8 cellular contexts compared by ENCODE assay signal in the genomic region with DNA sequence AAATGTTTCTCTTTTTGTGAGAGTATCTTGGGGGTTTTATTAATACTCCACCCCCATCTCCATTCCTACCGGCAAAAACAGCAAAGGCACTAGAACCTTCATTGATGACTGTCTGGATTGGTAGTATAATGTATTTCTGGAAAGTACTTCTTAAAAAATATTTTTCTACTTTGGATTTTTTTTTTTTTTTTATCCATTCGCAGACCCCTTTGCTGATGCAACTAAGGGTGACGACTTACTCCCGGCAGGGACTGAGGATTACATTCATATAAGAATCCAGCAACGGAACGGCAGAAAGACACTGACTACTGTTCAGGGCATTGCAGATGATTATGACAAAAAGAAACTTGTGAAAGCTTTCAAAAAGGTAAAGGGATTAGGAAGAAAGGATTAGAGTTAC. TPM values are rescaled to one million over a fixed set of nuclear protein-coding genes. Genes with fewer than 3 reads are reported as not detected.
DNase-seq lines count a peak whose midpoint lies in the region; ATAC-seq and TF ChIP-seq lines count a peak whose summit lies in the region.

No MANE protein-coding gene starts in this region.

- no peak for DNase-seq in right atrium auricular region (ENCODE audit: low spot score)
- DNase-seq in Right ventricle myocardium superior, result no peak
- DNase-seq in astrocyte of the spinal cord (ENCODE audit: low read depth, low spot score), result peak; percentile 39
- DNase-seq in right lobe of liver, result no peak
- DNase-seq in tibial artery, result no peak
- no peak for DNase-seq in cerebellar nuclear complex (lab: John Stamatoyannopoulos, UW)

- H3K9me3 ChIP-seq in right atrium auricular region, result no peaks in the 10 kb centered on the region
- no peaks in the 10 kb centered on the region for H3K9me3 ChIP-seq in right lobe of liver
- H3K9me3 ChIP-seq in tibial artery, result no peaks in the 10 kb centered on the region

- H3K4me1 ChIP-seq in right atrium auricular region, result peaks cover 0 to 46% of the 10 kb centered on the region in 2 donors
- H3K4me1 ChIP-seq in right lobe of liver, result peaks cover 0 to 18% (median 4%) of the 10 kb centered on the region in 4 donors
- peaks cover 0 to 41% (median 13%) of the 10 kb centered on the region in 4 donors for H3K4me1 ChIP-seq in tibial artery

- no peak for TF ChIP-seq POLR2A in right lobe of liver (IDR thresholded peaks at IDR 0.05)

- 7% methylated on average over 6 of the region's 6 CpGs for WGBS in right lobe of liver (ENCODE audit: insufficient coverage, low coverage, low lambda C conversion rate, missing lambda C conversion rate)

- H3K4me3 ChIP-seq in right atrium auricular region (peak overlapping the region; percentile 73 to 81), astrocyte of the spinal cord (ENCODE audit: low read depth, low read length) (peak overlapping the region; percentile 95), right lobe of liver (peak overlapping the region; percentile 87 to 91 (median 90)), tibial artery (peak overlapping the region; percentile 88 to 96)

- in situ Hi-C loops in astrocyte of the spinal cord (cut with HindIII; ENCODE audit: low sequenced_read_pairs), result no loop called here

- H3K27me3 ChIP-seq in right atrium auricular region, result no peaks in the 10 kb centered on the region
- no peaks in the 10 kb centered on the region for H3K27me3 ChIP-seq in right lobe of liver
- H3K27me3 ChIP-seq in tibial artery, result no peaks in the 10 kb centered on the region

- H3K36me3 ChIP-seq in right atrium auricular region (peaks cover 43% of the 10 kb centered on the region), right lobe of liver (peaks cover 0 to 28% (median 12%) of the 10 kb centered on the region in 4 donors), tibial artery (peaks cover 21 to 28% (median 23%) of the 10 kb centered on the region in 3 donors)

- ATAC-seq in Right ventricle myocardium superior (ENCODE audit: poor library complexity), result no peak
- ATAC-seq in right lobe of liver, result no peak
- no peak for ATAC-seq in HG03457 (IDR thresholded peaks at IDR 0.05; ENCODE audit: unreplicated experiment)
- no peak for ATAC-seq in HG03442 (IDR thresholded peaks at IDR 0.05; ENCODE audit: unreplicated experiment)

- H3K27ac ChIP-seq in right atrium auricular region (peak overlapping the region; percentile 95 to 99), right lobe of liver (peak overlapping the region; percentile 82 to 89 (median 89)), tibial artery (peak overlapping the region; percentile 96 to 97)

- no peak for TF ChIP-seq CTCF in right atrium auricular region (IDR thresholded peaks at IDR 0.05)
- no peak for TF ChIP-seq CTCF in astrocyte of the spinal cord (IDR thresholded peaks at IDR 0.05; ENCODE audit: low read depth, low read length)
- no peak for TF ChIP-seq CTCF in right lobe of liver (IDR thresholded peaks at IDR 0.05)
- no peak for TF ChIP-seq CTCF in tibial artery (IDR thresholded peaks at IDR 0.05)

- intact Hi-C loops in Right ventricle myocardium superior (cut with DNase I) (no loop called here), right lobe of liver (cut with DNase I) (loop anchor here in 1 of 2 donors (10.0 kb wide), 1 partner anchor 116 kb away; no protein-coding TSS in a partner anchor), tibial artery (cut with DNase I; ENCODE audit: low total_unique reads) (loop anchor here (5.0 kb wide), 1 partner anchor 147 kb away; a partner anchor contains a TSS)

RNA-seq across cellular contexts. Expression of a gene that starts 1.2 kb away (rescaled TPM):
- 100 to 1,000 TPM in 1 of 2 donors, 10 to 100 TPM in 1; 63.9 to 131 TPM for total RNA-seq in right atrium auricular region
- 339 TPM for total RNA-seq in Right ventricle myocardium superior
- total RNA-seq in right lobe of liver, result 10 to 100 TPM; 11.1 to 26.2 (median 20.5) TPM
